In genomic region chr12:54135621-54136027, GRCh38 we compare ENCODE assay signal across 19 cellular contexts. TPM values are rescaled to one million over a fixed set of nuclear protein-coding genes. Genes with fewer than 3 reads are reported as not detected.
DNase-seq lines count a peak whose midpoint lies in the region; ATAC-seq and TF ChIP-seq lines count a peak whose summit lies in the region.
"Had no signal": no experiment of that assay in that cellular context is flagged by ENCODE, and none has a peak within 500 bp of the region (broad histone marks: within the 10 kb centered on the region; RNA-seq: fewer than 3 reads in every experiment).

No MANE protein-coding gene starts in this region.

- 70% methylated on average over 4 of the region's 6 CpGs; no CpG with 5 or more reads in 1 of the 2 donors for WGBS in esophagus squamous epithelium, 2 donors

- H3K36me3 ChIP-seq in GM23338 (ENCODE audit: insufficient read depth) (no peaks in the 10 kb centered on the region), esophagus squamous epithelium (peaks cover 0 to 6% (median 0%) of the 10 kb centered on the region in 3 donors)
- H3K36me3 ChIP-seq: lower lobe of right lung had no signal

- peaks cover 66% of the 10 kb centered on the region for H3K27me3 Mint-ChIP-seq in GM23338 (ENCODE audit: insufficient read depth, low read depth, poor library complexity)

- no peaks in the 10 kb centered on the region for H3K9me3 Mint-ChIP-seq in GM23338
- H3K9me3 Mint-ChIP-seq: activated naive CD4-positive, alpha-beta T cell treated with anti-CD3 and anti-CD28 coated beads, Interleukin-2, amount 50 U/mL, for 72 hours; brain; H9 had no signal

- H3K4me2 ChIP-seq in GM23338: no peak overlapping the region

- H4K20me1 ChIP-seq in GM23338 (replicated peaks; ENCODE audit: insufficient read depth): no peaks in the 10 kb centered on the region

- no peak overlapping the region for H3K27ac ChIP-seq in GM23338 (ENCODE audit: low read depth)
- peak overlapping the region in 3 of 4 donors; percentile 3 to 55 (median 9) for H3K27ac ChIP-seq in esophagus squamous epithelium
- H3K27ac ChIP-seq: dorsolateral prefrontal cortex, lower lobe of right lung had no signal

- no peak for TF ChIP-seq CTCF in GM23338 (conservative IDR thresholded peaks at IDR 0.05; ENCODE audit: low read depth in 2 of 2)
- TF ChIP-seq CTCF in esophagus squamous epithelium (IDR thresholded peaks at IDR 0.05): no peak

- no peaks in the 10 kb centered on the region for H3K36me3 Mint-ChIP-seq in GM23338 (ENCODE audit: low read depth)
- H3K36me3 Mint-ChIP-seq: activated naive CD4-positive, alpha-beta T cell treated with anti-CD3 and anti-CD28 coated beads, Interleukin-2, amount 50 U/mL, for 72 hours; brain; CD14-positive monocyte had no signal

- intact Hi-C loops in esophagus squamous epithelium (cut with DNase I): no loop called here

- H3F3A ChIP-seq in GM23338 (replicated peaks; ENCODE audit: low read depth): no peaks in the 10 kb centered on the region

- no peak overlapping the region for H3K27ac Mint-ChIP-seq in GM23338
- H3K27ac Mint-ChIP-seq: activated naive CD4-positive, alpha-beta T cell treated with anti-CD3 and anti-CD28 coated beads, Interleukin-2, amount 50 U/mL, for 72 hours; CD14-positive monocyte; H9; T-helper 17 cell had no signal

- H2AFZ ChIP-seq in GM23338: no peak overlapping the region

- H3K27me3 ChIP-seq in GM23338 (ENCODE audit: insufficient read depth) (peaks cover 98% of the 10 kb centered on the region), esophagus squamous epithelium (peaks cover 0 to 4% (median 0%) of the 10 kb centered on the region in 4 donors)

- H3K4me3 Mint-ChIP-seq in GM23338: no peak overlapping the region
- H3K4me3 Mint-ChIP-seq: brain, H9, T-helper 17 cell had no signal

- peaks cover 26% of the 10 kb centered on the region for H3K4me1 Mint-ChIP-seq in GM23338
- H3K4me1 Mint-ChIP-seq: CD14-positive monocyte had no signal

- no peaks in the 10 kb centered on the region for H3K9me3 ChIP-seq in esophagus squamous epithelium
- H3K9me3 ChIP-seq: lower lobe of right lung had no signal

- no peaks in the 10 kb centered on the region for H3K79me2 ChIP-seq in GM23338 (replicated peaks; ENCODE audit: insufficient read depth)

- H3K4me1 ChIP-seq in GM23338 (ENCODE audit: insufficient read depth): no peaks in the 10 kb centered on the region
- peaks cover 0 to 49% (median 8%) of the 10 kb centered on the region in 3 donors for H3K4me1 ChIP-seq in esophagus squamous epithelium
- H3K4me1 ChIP-seq: lower lobe of right lung had no signal

- no peak overlapping the region for H3K4me3 ChIP-seq in GM23338
- H3K4me3 ChIP-seq in esophagus squamous epithelium: no peak overlapping the region
- H3K4me3 ChIP-seq: dorsolateral prefrontal cortex, GM12878, lower lobe of right lung had no signal

- ATAC-seq in GM23338 (peak; percentile 48), HG03460 (IDR thresholded peaks at IDR 0.05; ENCODE audit: unreplicated experiment) (no peak)
- ATAC-seq: activated naive CD4-positive, alpha-beta T cell treated with anti-CD3 and anti-CD28 coated beads, Interleukin-2, amount 50 U/mL, for 72 hours; lower lobe of right lung; T-helper 17 cell had no signal

- no peak for TF ChIP-seq POLR2A in esophagus squamous epithelium (IDR thresholded peaks at IDR 0.05)

- H3K9me2 ChIP-seq in GM23338 (ENCODE audit: insufficient read depth): no peaks in the 10 kb centered on the region

- DNase-seq in GM23338 (ENCODE audit: low spot score) (no peak), NCI-H524 (lab: John Stamatoyannopoulos, UW) (peak; percentile 60 to 80), esophagus squamous epithelium (lab: John Stamatoyannopoulos, UW) (no peak), renal cortical epithelial cell (ENCODE audit: low read depth) (peak; percentile 91), GDM1 (lab: John Stamatoyannopoulos, UW) (no peak), cerebellar cortex (ENCODE audit: low spot score) (no peak)
- DNase-seq: activated CD4-positive, alpha-beta T cell treated with anti-CD3 and anti-CD28 coated beads for 1 hour; activated CD8-positive, alpha-beta memory T cell treated with anti-CD3 and anti-CD28 coated beads, Interleukin-2, amount 50 U/mL, for 4 hours; dorsolateral prefrontal cortex; EL; H9; lower lobe of right lung; stimulated activated naive CD4-positive, alpha-beta T cell; T-helper 17 cell had no signal

TF ChIP-seq in GM23338, 12 proteins besides CTCF, POLR2A, EP300 and RAD21:
- TF ChIP-seq, protein P1, sequence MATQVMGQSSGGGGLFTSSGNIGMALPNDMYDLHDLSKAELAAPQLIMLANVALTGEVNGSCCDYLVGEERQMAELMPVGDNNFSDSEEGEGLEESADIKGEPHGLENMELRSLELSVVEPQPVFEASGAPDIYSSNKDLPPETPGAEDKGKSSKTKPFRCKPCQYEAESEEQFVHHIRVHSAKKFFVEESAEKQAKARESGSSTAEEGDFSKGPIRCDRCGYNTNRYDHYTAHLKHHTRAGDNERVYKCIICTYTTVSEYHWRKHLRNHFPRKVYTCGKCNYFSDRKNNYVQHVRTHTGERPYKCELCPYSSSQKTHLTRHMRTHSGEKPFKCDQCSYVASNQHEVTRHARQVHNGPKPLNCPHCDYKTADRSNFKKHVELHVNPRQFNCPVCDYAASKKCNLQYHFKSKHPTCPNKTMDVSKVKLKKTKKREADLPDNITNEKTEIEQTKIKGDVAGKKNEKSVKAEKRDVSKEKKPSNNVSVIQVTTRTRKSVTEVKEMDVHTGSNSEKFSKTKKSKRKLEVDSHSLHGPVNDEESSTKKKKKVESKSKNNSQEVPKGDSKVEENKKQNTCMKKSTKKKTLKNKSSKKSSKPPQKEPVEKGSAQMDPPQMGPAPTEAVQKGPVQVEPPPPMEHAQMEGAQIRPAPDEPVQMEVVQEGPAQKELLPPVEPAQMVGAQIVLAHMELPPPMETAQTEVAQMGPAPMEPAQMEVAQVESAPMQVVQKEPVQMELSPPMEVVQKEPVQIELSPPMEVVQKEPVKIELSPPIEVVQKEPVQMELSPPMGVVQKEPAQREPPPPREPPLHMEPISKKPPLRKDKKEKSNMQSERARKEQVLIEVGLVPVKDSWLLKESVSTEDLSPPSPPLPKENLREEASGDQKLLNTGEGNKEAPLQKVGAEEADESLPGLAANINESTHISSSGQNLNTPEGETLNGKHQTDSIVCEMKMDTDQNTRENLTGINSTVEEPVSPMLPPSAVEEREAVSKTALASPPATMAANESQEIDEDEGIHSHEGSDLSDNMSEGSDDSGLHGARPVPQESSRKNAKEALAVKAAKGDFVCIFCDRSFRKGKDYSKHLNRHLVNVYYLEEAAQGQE (IDR thresholded peaks at IDR 0.05; ENCODE audit: unreplicated experiment): no peak
- TF ChIP-seq JUNB (IDR thresholded peaks at IDR 0.05; ENCODE audit: unreplicated experiment) (no peak), CREB1 (CRISPR knock-in tag; IDR thresholded peaks at IDR 0.05; ENCODE audit: low read depth) (no peak), EZH2phosphoT487 (IDR thresholded peaks at IDR 0.05; ENCODE audit: unreplicated experiment) (no peak)

RNA-seq across cellular contexts. Expression of gene SMUG1, which starts 53.2 kb away (rescaled TPM):
- total RNA-seq in GM23338 (2014; rRNA removed; shearing (Covaris generic)): 19.6 and 23.8 TPM in 2 replicates
- polyA plus RNA-seq in GM23338 (2016; fragmentation: Nextera tagmentation; extraction: Ambion mirVana): 21.8 and 23.1 TPM in 2 replicates
- total RNA-seq in esophagus squamous epithelium (10 to 100 TPM; 30.5 to 44.1 (median 38.7) TPM), renal cortical epithelial cell (22.3 and 41.0 TPM in 2 replicates)

Comparison
In these comparisons a context has a peak if more than half of its experiments do, and no peak if none do; other contexts are left out.
1. DNase-seq: peak in NCI-H524 (2 of 2) and renal cortical epithelial cell (single experiment); none in GM23338 (single experiment), esophagus squamous epithelium (single experiment), GDM1 (single experiment) and cerebellar cortex (single experiment).